ENCODE assay signal across 8 cellular contexts in genomic region chr19:4337906-4338440, GRCh38. TPM values are rescaled to one million over a fixed set of nuclear protein-coding genes. Genes with fewer than 3 reads are reported as not detected.
DNase-seq lines count a peak whose midpoint lies in the region; ATAC-seq, FAIRE-seq and TF ChIP-seq lines count a peak whose summit lies in the region.

No MANE protein-coding gene starts in this region.

- H3K36me3 Mint-ChIP-seq in activated naive CD4-positive, alpha-beta T cell treated with anti-CD3 and anti-CD28 coated beads, Interleukin-2, amount 50 U/mL, for 72 hours, result peaks cover 10 to 25% of the 10 kb centered on the region in 2 donors

- no peak for TF ChIP-seq CTCF in keratinocyte (optimal IDR thresholded peaks at IDR 0.05 in 1 of 3, IDR thresholded peaks at IDR 0.05 in 1 of 3, conservative IDR thresholded peaks at IDR 0.05 in 1 of 3; ENCODE audit: extremely low read depth in 1 of 3, insufficient read depth in 2 of 3, low read length in 3 of 3)

- peaks cover 6% of the 10 kb centered on the region for H3K4me1 ChIP-seq in keratinocyte (ENCODE audit: control insufficient read depth, extremely low read depth, insufficient read depth, low read length)
- peaks cover 15% of the 10 kb centered on the region for H3K4me1 ChIP-seq in stomach smooth muscle (ENCODE audit: control insufficient read depth, insufficient read depth, low read length)

- H3K4me2 ChIP-seq in keratinocyte (ENCODE audit: control insufficient read depth, extremely low read depth, insufficient read depth, low read depth, low read length), result peak overlapping the region; percentile 95

- H3K27me3 ChIP-seq in keratinocyte (ENCODE audit: control insufficient read depth, extremely low read depth, insufficient read depth, low read length) (no peaks in the 10 kb centered on the region), stomach smooth muscle (ENCODE audit: control insufficient read depth in 1 of 2, insufficient read depth in 2 of 2, low read length in 2 of 2) (no peaks in the 10 kb centered on the region)

- peaks cover 13 to 17% of the 10 kb centered on the region in 2 donors for H3K9me3 Mint-ChIP-seq in activated naive CD4-positive, alpha-beta T cell treated with anti-CD3 and anti-CD28 coated beads, Interleukin-2, amount 50 U/mL, for 72 hours

- peak overlapping the region; percentile 57 for H3K27ac ChIP-seq in keratinocyte (ENCODE audit: control insufficient read depth, insufficient read depth, low read length)
- H3K27ac ChIP-seq in stomach smooth muscle (ENCODE audit: low read length), result no peak overlapping the region

- DNase-seq in activated CD8-positive, alpha-beta memory T cell treated with anti-CD3 and anti-CD28 coated beads for 24 hours, result peak; percentile 70
- no peak for DNase-seq in activated CD8-positive, alpha-beta memory T cell treated with anti-CD3 and anti-CD28 coated beads, Interleukin-2, amount 50 U/mL, for 48 hours
- DNase-seq in activated naive CD4-positive, alpha-beta T cell treated with anti-CD3 and anti-CD28 coated beads, Interleukin-2, amount 50 U/mL, for 72 hours (ENCODE audit: low spot score in 2 of 2), result no peak
- DNase-seq in keratinocyte (ENCODE audit: low read depth, low spot score), result no peak
- no peak for DNase-seq in NCI-H1694 (lab: John Stamatoyannopoulos, UW)

- peak overlapping the region; percentile 85 for H2AFZ ChIP-seq in keratinocyte (ENCODE audit: control insufficient read depth, low read length)

- H3K36me3 ChIP-seq in keratinocyte (ENCODE audit: control insufficient read depth in 2 of 2, extremely low read depth in 1 of 2, insufficient read depth in 2 of 2, low read length in 2 of 2) (peaks cover 0 to 5% of the 10 kb centered on the region in 2 experiments), stomach smooth muscle (ENCODE audit: control insufficient read depth in 2 of 2, insufficient read depth in 2 of 2, low read length in 2 of 2) (no peaks in the 10 kb centered on the region)

- dilution Hi-C loops in keratinocyte (cut with MboI; ENCODE audit: extremely low pct_ligation_motif_present, low sequenced_read_pairs), result no loop called here

- no peaks in the 10 kb centered on the region for H3K9me1 ChIP-seq in keratinocyte (ENCODE audit: control insufficient read depth, extremely low read depth, insufficient read depth, low read length)

- H3K9me3 ChIP-seq in keratinocyte (ENCODE audit: control insufficient read depth, low read depth, low read length) (no peaks in the 10 kb centered on the region), stomach smooth muscle (ENCODE audit: control insufficient read depth in 2 of 2, low read length in 2 of 2) (no peaks in the 10 kb centered on the region)

- peaks cover 1% of the 10 kb centered on the region for H3K79me2 ChIP-seq in keratinocyte (ENCODE audit: control insufficient read depth, insufficient read depth, low read length)

- H3K27ac Mint-ChIP-seq in activated naive CD4-positive, alpha-beta T cell treated with anti-CD3 and anti-CD28 coated beads, Interleukin-2, amount 50 U/mL, for 72 hours, result peak overlapping the region; percentile 90 to 94

- peak overlapping the region; percentile 80 for H3K9ac ChIP-seq in keratinocyte (ENCODE audit: control insufficient read depth, extremely low read depth, insufficient read depth, low read length)
- H3K9ac ChIP-seq in stomach smooth muscle (ENCODE audit: low read length in 2 of 2), result peak overlapping the region; percentile 61 to 66

- H4K20me1 ChIP-seq in keratinocyte (ENCODE audit: control insufficient read depth, extremely low read depth, insufficient read depth, low read length), result no peaks in the 10 kb centered on the region

- FAIRE-seq in keratinocyte (lab: Jason Lieb, UNC), result peak; percentile 13

- H3K4me3 ChIP-seq in keratinocyte (ENCODE audit: control insufficient read depth in 2 of 3, extremely low read depth in 1 of 3, insufficient read depth in 2 of 3, low read depth in 1 of 3, low read length in 3 of 3), result peak overlapping the region; percentile 60 to 83 (median 65)
- H3K4me3 ChIP-seq in stomach smooth muscle (ENCODE audit: low read length in 2 of 2), result peak overlapping the region; percentile 72 to 73

- no peak for ATAC-seq in activated naive CD4-positive, alpha-beta T cell treated with anti-CD3 and anti-CD28 coated beads, Interleukin-2, amount 50 U/mL, for 72 hours
- no peak for ATAC-seq in GM18873 (IDR thresholded peaks at IDR 0.05; ENCODE audit: low FRiP score, unreplicated experiment)
- no peak for ATAC-seq in GM19328 (IDR thresholded peaks at IDR 0.05; ENCODE audit: unreplicated experiment)

RNA-seq across cellular contexts. Expression of gene STAP2, which starts 0.7 kb away (rescaled TPM):
- total RNA-seq in activated naive CD4-positive, alpha-beta T cell treated with anti-CD3 and anti-CD28 coated beads, Interleukin-2, amount 50 U/mL, for 72 hours, result 10 to 100 TPM; 17.4 to 22.3 TPM
- polyA plus RNA-seq in keratinocyte, result 53.8 to 80.5 TPM (median 60.0 TPM) in 3 replicates
- 70.3 TPM for polyA plus RNA-seq in keratinocyte (2011; ENCODE audit: low read depth)
- 37.9 and 84.3 TPM in 2 replicates for polyA plus RNA-seq in keratinocyte (2011; cell fraction: cytosol; rRNA removed)
- 70.9 and 84.1 TPM in 2 replicates for polyA plus RNA-seq in keratinocyte (2011; cell fraction: nucleus; rRNA removed)
- polyA plus RNA-seq in keratinocyte (2012; ENCODE audit: low replicate concordance), result 54.3 and 57.7 TPM in 2 replicates
- 38.9 to 51.1 TPM (median 39.6 TPM) in 3 replicates for polyA minus RNA-seq in keratinocyte
- 77.9 TPM for polyA minus RNA-seq in keratinocyte (2011; cell fraction: cytosol; rRNA and poly(A)+ RNA removed)
- polyA minus RNA-seq in keratinocyte (2011; cell fraction: nucleus; rRNA and poly(A)+ RNA removed), result 23.1 and 24.4 TPM in 2 replicates

RNA-seq across cellular contexts. Expression of gene MPND, which starts 5.4 kb away (rescaled TPM):
- 10 to 100 TPM; 18.4 to 22.0 TPM for total RNA-seq in activated naive CD4-positive, alpha-beta T cell treated with anti-CD3 and anti-CD28 coated beads, Interleukin-2, amount 50 U/mL, for 72 hours
- polyA plus RNA-seq in keratinocyte, result 4.2 to 4.7 TPM (median 4.6 TPM) in 3 replicates
- 2.8 TPM for polyA plus RNA-seq in keratinocyte (2011; ENCODE audit: low read depth)
- 2.7 and 5.3 TPM in 2 replicates for polyA plus RNA-seq in keratinocyte (2011; cell fraction: cytosol; rRNA removed)
- polyA plus RNA-seq in keratinocyte (2011; cell fraction: nucleus; rRNA removed), result 2.4 TPM in 2 replicates
- 5.7 and 11.4 TPM in 2 replicates for polyA plus RNA-seq in keratinocyte (2012; ENCODE audit: low replicate concordance)
- polyA minus RNA-seq in keratinocyte, result 2.0 to 7.9 TPM (median 2.3 TPM) in 3 replicates
- polyA minus RNA-seq in keratinocyte (2011; cell fraction: cytosol; rRNA and poly(A)+ RNA removed), result 8.1 TPM
- 0.85 and 2.7 TPM in 2 replicates for polyA minus RNA-seq in keratinocyte (2011; cell fraction: nucleus; rRNA and poly(A)+ RNA removed)

RNA-seq across cellular contexts. Expression of gene FSD1, which starts 33.6 kb away (rescaled TPM):
- total RNA-seq in activated naive CD4-positive, alpha-beta T cell treated with anti-CD3 and anti-CD28 coated beads, Interleukin-2, amount 50 U/mL, for 72 hours, result 10 to 100 TPM; 15.3 to 38.0 TPM
- 0.35 to 1.8 TPM (median 0.49 TPM) in 3 replicates for polyA plus RNA-seq in keratinocyte
- not detected for polyA plus RNA-seq in keratinocyte (2011; ENCODE audit: low read depth)
- 0.29 and 0.68 TPM in 2 replicates for polyA plus RNA-seq in keratinocyte (2011; cell fraction: cytosol; rRNA removed)
- 0.68 and 0.70 TPM in 2 replicates for polyA plus RNA-seq in keratinocyte (2011; cell fraction: nucleus; rRNA removed)
- polyA plus RNA-seq in keratinocyte (2012; ENCODE audit: low replicate concordance), result 2.1 TPM in 1 of 2 replicates, not detected in the other
- 0.49 to 4.0 TPM (median 2.3 TPM) in 3 replicates for polyA minus RNA-seq in keratinocyte
- polyA minus RNA-seq in keratinocyte (2011; cell fraction: cytosol; rRNA and poly(A)+ RNA removed), result not detected
- polyA minus RNA-seq in keratinocyte (2011; cell fraction: nucleus; rRNA and poly(A)+ RNA removed), result 0.70 and 0.74 TPM in 2 replicates

RNA-seq across cellular contexts. Expression of gene TMIGD2, which starts 35.8 kb away (rescaled TPM):
- 10 to 100 TPM; 10.7 to 45.2 TPM for total RNA-seq in activated naive CD4-positive, alpha-beta T cell treated with anti-CD3 and anti-CD28 coated beads, Interleukin-2, amount 50 U/mL, for 72 hours
- polyA plus RNA-seq in keratinocyte, result not detected in 3 replicates
- not detected for polyA plus RNA-seq in keratinocyte (2011; ENCODE audit: low read depth)
- not detected in 2 replicates for polyA plus RNA-seq in keratinocyte (2011; cell fraction: cytosol; rRNA removed)
- not detected in 2 replicates for polyA plus RNA-seq in keratinocyte (2011; cell fraction: nucleus; rRNA removed)
- not detected in 2 replicates for polyA plus RNA-seq in keratinocyte (2012; ENCODE audit: low replicate concordance)
- not detected in 3 replicates for polyA minus RNA-seq in keratinocyte
- polyA minus RNA-seq in keratinocyte (2011; cell fraction: cytosol; rRNA and poly(A)+ RNA removed), result not detected
- polyA minus RNA-seq in keratinocyte (2011; cell fraction: nucleus; rRNA and poly(A)+ RNA removed), result not detected in 2 replicates

RNA-seq across cellular contexts. Expression of gene SHD, which starts 58.9 kb away (rescaled TPM):
- not detected for total RNA-seq in activated naive CD4-positive, alpha-beta T cell treated with anti-CD3 and anti-CD28 coated beads, Interleukin-2, amount 50 U/mL, for 72 hours
- not detected in 3 replicates for polyA plus RNA-seq in keratinocyte
- not detected for polyA plus RNA-seq in keratinocyte (2011; ENCODE audit: low read depth)
- polyA plus RNA-seq in keratinocyte (2011; cell fraction: cytosol; rRNA removed), result not detected in 2 replicates
- not detected in 2 replicates for polyA plus RNA-seq in keratinocyte (2011; cell fraction: nucleus; rRNA removed)
- not detected in 2 replicates for polyA plus RNA-seq in keratinocyte (2012; ENCODE audit: low replicate concordance)
- polyA minus RNA-seq in keratinocyte, result not detected in 3 replicates
- not detected for polyA minus RNA-seq in keratinocyte (2011; cell fraction: cytosol; rRNA and poly(A)+ RNA removed)
- polyA minus RNA-seq in keratinocyte (2011; cell fraction: nucleus; rRNA and poly(A)+ RNA removed), result not detected in 2 replicates
